ENCODE assay signal across 10 cellular contexts in genomic region chr3:179961081-179962078, GRCh38.
DNase-seq lines count a peak whose midpoint lies in the region; ATAC-seq and TF ChIP-seq lines count a peak whose summit lies in the region.
"Had no signal": no experiment of that assay in that cellular context is flagged by ENCODE, and none has a peak within 500 bp of the region (broad histone marks: within the 10 kb centered on the region; RNA-seq: fewer than 3 reads in every experiment).

No MANE protein-coding gene starts in this region.

- intact Hi-C loops in activated T-helper 1 cell treated with anti-CD3 and anti-CD28 coated beads, Interleukin-12 subunit alpha, Interleukin-12 subunit beta, Interleukin-2, Interleukin-4 antibody, amounts not matched to agents 30 ng/mL and 10 ng/mL and 1 ng/mL, durations not matched to agents 14 hours and 24 hours and 36 hours (cut with micrococcal nuclease), result no loop called here

- H3K4me1 ChIP-seq in endodermal cell (ENCODE audit: control insufficient read depth, insufficient read depth, low read length), result no peaks in the 10 kb centered on the region

- peak; percentile 59 for ATAC-seq in GM19328 (IDR thresholded peaks at IDR 0.05; ENCODE audit: unreplicated experiment)
- peak; percentile 53 for ATAC-seq in HG03025 (IDR thresholded peaks at IDR 0.05; ENCODE audit: low FRiP score, unreplicated experiment)
- ATAC-seq: left colon had no signal

- H3K4me1 Mint-ChIP-seq in endodermal cell, result peaks cover 9% of the 10 kb centered on the region
- H3K4me1 Mint-ChIP-seq in activated T-helper 1 cell treated with anti-CD3 and anti-CD28 coated beads, Interleukin-12 subunit alpha, Interleukin-12 subunit beta, Interleukin-2, Interleukin-4 antibody, amounts not matched to agents 30 ng/mL and 10 ng/mL and 1 ng/mL, durations not matched to agents 14 hours and 24 hours and 36 hours (ENCODE audit: low read depth), result peaks cover 18% of the 10 kb centered on the region

- TF ChIP-seq CTCF in endodermal cell (conservative IDR thresholded peaks at IDR 0.05), result no peak

- no peak overlapping the region for H3K27ac ChIP-seq in endodermal cell (ENCODE audit: low read depth, low read length)

- 87 to 95% methylated on average over 9 to 11 of the region's 11 CpGs for WGBS in endodermal cell (ENCODE audit: insufficient coverage in 1 of 2, insufficient read length in 1 of 2), 2 experiments

- H3K9me3 Mint-ChIP-seq in endodermal cell, result no peaks in the 10 kb centered on the region
- no peaks in the 10 kb centered on the region for H3K9me3 Mint-ChIP-seq in activated T-helper 1 cell treated with anti-CD3 and anti-CD28 coated beads, Interleukin-12 subunit alpha, Interleukin-12 subunit beta, Interleukin-2, Interleukin-4 antibody, amounts not matched to agents 30 ng/mL and 10 ng/mL and 1 ng/mL, durations not matched to agents 14 hours and 24 hours and 36 hours

- no peak overlapping the region for H3K4me3 ChIP-seq in endodermal cell (ENCODE audit: low read length)

- no peaks in the 10 kb centered on the region for H3K9me3 ChIP-seq in endodermal cell (ENCODE audit: control insufficient read depth, low read length)

- H3K27me3 Mint-ChIP-seq in endodermal cell (ENCODE audit: insufficient read depth), result no peaks in the 10 kb centered on the region
- peaks cover 7% of the 10 kb centered on the region for H3K27me3 Mint-ChIP-seq in activated T-helper 1 cell treated with anti-CD3 and anti-CD28 coated beads, Interleukin-12 subunit alpha, Interleukin-12 subunit beta, Interleukin-2, Interleukin-4 antibody, amounts not matched to agents 30 ng/mL and 10 ng/mL and 1 ng/mL, durations not matched to agents 14 hours and 24 hours and 36 hours (ENCODE audit: insufficient read depth)

- no peaks in the 10 kb centered on the region for H3K27me3 ChIP-seq in endodermal cell (ENCODE audit: control insufficient read depth, insufficient read depth, low read length, poor library complexity, severe bottlenecking)

- H3K36me3 Mint-ChIP-seq in endodermal cell (ENCODE audit: low read depth), result no peaks in the 10 kb centered on the region
- no peaks in the 10 kb centered on the region for H3K36me3 Mint-ChIP-seq in activated T-helper 1 cell treated with anti-CD3 and anti-CD28 coated beads, Interleukin-12 subunit alpha, Interleukin-12 subunit beta, Interleukin-2, Interleukin-4 antibody, amounts not matched to agents 30 ng/mL and 10 ng/mL and 1 ng/mL, durations not matched to agents 14 hours and 24 hours and 36 hours (ENCODE audit: low read depth)

- no peaks in the 10 kb centered on the region for H3K36me3 ChIP-seq in endodermal cell (ENCODE audit: control insufficient read depth, insufficient read depth, low read length)

- DNase-seq in COR-L47 (lab: John Stamatoyannopoulos, UW) (peak; percentile 71), NCI-H2171 treated with DMSO at 0.1 percent for 48 hours (lab: John Stamatoyannopoulos, UW) (peak; percentile 84), endodermal cell (no peak), DMS114 treated with DMSO at 0.1 percent for 48 hours (lab: John Stamatoyannopoulos, UW; ENCODE audit: unreplicated experiment) (no peak), putamen (ENCODE audit: low spot score) (no peak)
- DNase-seq in activated T-helper 1 cell treated with anti-CD3 and anti-CD28 coated beads, Interleukin-12 subunit alpha, Interleukin-12 subunit beta, Interleukin-2, Interleukin-4 antibody, amounts not matched to agents 30 ng/mL and 10 ng/mL and 1 ng/mL, durations not matched to agents 14 hours and 24 hours and 36 hours (ENCODE audit: low spot score), result no peak
- DNase-seq: activated T-cell treated with anti-CD3 and anti-CD28 coated beads, Interleukin-2, amount 50 U/mL, for 48 hours; left colon had no signal

- H3K4me3 Mint-ChIP-seq in endodermal cell, result no peak overlapping the region
- no peak overlapping the region for H3K4me3 Mint-ChIP-seq in activated T-helper 1 cell treated with anti-CD3 and anti-CD28 coated beads, Interleukin-12 subunit alpha, Interleukin-12 subunit beta, Interleukin-2, Interleukin-4 antibody, amounts not matched to agents 30 ng/mL and 10 ng/mL and 1 ng/mL, durations not matched to agents 14 hours and 24 hours and 36 hours

- H3K27ac Mint-ChIP-seq in endodermal cell, result no peak overlapping the region
- H3K27ac Mint-ChIP-seq in activated T-helper 1 cell treated with anti-CD3 and anti-CD28 coated beads, Interleukin-12 subunit alpha, Interleukin-12 subunit beta, Interleukin-2, Interleukin-4 antibody, amounts not matched to agents 30 ng/mL and 10 ng/mL and 1 ng/mL, durations not matched to agents 14 hours and 24 hours and 36 hours, result no peak overlapping the region

- no peak overlapping the region for H3K9ac ChIP-seq in endodermal cell (ENCODE audit: extremely low read depth, low read length, poor library complexity, severe bottlenecking)

Comparison
In these comparisons a context has a peak if more than half of its experiments do, and no peak if none do; other contexts are left out.
1. DNase-seq: peak in COR-L47 (single experiment) and NCI-H2171 treated with DMSO at 0.1 percent for 48 hours (single experiment); none in endodermal cell (single experiment), activated T-helper 1 cell treated with anti-CD3 and anti-CD28 coated beads, Interleukin-12 subunit alpha, Interleukin-12 subunit beta, Interleukin-2, Interleukin-4 antibody, amounts not matched to agents 30 ng/mL and 10 ng/mL and 1 ng/mL, durations not matched to agents 14 hours and 24 hours and 36 hours (single experiment), DMS114 treated with DMSO at 0.1 percent for 48 hours (single experiment) and putamen (single experiment).